Comparison of ENCODE assay signal across 8 cellular contexts in the genomic region with DNA sequence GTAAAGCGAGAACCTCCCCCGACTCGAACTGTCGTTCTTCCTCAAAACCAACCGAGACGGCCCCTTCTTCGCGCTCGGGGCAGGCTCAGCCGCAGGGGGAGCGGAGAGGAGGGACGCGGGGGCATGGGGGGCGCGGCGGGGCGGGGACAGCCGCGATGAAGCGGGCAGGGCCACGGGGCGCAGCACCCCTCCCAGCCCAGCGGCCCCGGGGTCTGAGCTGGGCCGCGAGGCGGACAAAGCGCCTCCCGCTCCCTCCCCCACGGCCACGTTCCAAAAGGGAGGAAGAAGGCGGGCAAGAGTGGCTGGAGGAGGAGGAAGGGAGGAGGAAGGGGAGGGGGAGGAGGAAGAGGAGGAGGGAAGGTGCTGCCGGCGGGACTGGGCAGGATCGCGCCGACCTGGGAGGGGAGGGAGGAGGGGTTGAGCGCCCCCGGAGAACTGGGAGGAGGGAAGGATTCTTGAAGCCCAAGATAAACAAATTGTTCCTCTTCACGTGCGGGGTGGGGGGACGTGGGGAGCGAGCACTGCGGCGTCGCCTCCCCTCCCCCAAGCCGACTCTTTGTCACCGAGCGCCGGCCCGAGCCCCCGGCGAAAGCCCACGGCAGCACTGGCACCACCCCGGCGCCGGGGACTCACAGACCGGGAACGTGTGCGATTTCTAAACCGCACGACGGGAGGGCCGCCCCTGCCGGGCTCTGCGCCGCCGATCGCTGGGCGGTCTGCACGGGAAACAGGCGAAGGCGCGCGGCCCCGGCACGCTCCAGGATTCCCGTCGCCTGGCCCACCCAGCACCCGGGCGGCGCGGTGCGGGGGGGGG. TPM values are rescaled to one million over a fixed set of nuclear protein-coding genes. Genes with fewer than 3 reads are reported as not detected.
DNase-seq lines count a peak whose midpoint lies in the region; ATAC-seq and TF ChIP-seq lines count a peak whose summit lies in the region.

No MANE protein-coding gene starts in this region.

- H3K4me3 ChIP-seq in mesodermal cell (ENCODE audit: extremely low read depth, insufficient read depth, low read length, poor library complexity, severe bottlenecking): peak overlapping the region; percentile 95

- ATAC-seq in GM18517 (IDR thresholded peaks at IDR 0.05; ENCODE audit: unreplicated experiment): no peak

- H3K9me3 ChIP-seq in mesodermal cell (ENCODE audit: control insufficient read depth, low read length): no peaks in the 10 kb centered on the region

- peaks cover 33% of the 10 kb centered on the region for H3K27me3 Mint-ChIP-seq in activated T-cell treated with anti-CD3 and anti-CD28 coated beads, Interleukin-2, amount 50 U/mL, for 24 hours

- DNase-seq in EH (ENCODE audit: low read depth) (peak; percentile 91), KG1 (lab: John Stamatoyannopoulos, UW) (peak; percentile 88), epithelial cell of prostate (ENCODE audit: low read depth, low spot score) (no peak)
- DNase-seq in activated T-cell treated with anti-CD3 and anti-CD28 coated beads, Interleukin-2, amount 50 U/mL, for 24 hours: peak; percentile 76
- DNase-seq in stimulated activated CD8-positive, alpha-beta memory T cell treated with anti-CD3 and anti-CD28 coated beads, Interleukin-4, amount 100 ng/mL, for 24 hours (ENCODE audit: low read depth): peak; percentile 52

- peaks cover 43% of the 10 kb centered on the region for H3K4me1 Mint-ChIP-seq in activated T-cell treated with anti-CD3 and anti-CD28 coated beads, Interleukin-2, amount 50 U/mL, for 24 hours (ENCODE audit: low read depth)

- peaks cover 17% of the 10 kb centered on the region for H3K4me1 ChIP-seq in mesodermal cell (ENCODE audit: control insufficient read depth, insufficient read depth, low read length, poor library complexity, severe bottlenecking)

- peaks cover 2% of the 10 kb centered on the region for H3K36me3 Mint-ChIP-seq in activated T-cell treated with anti-CD3 and anti-CD28 coated beads, Interleukin-2, amount 50 U/mL, for 24 hours (ENCODE audit: low read depth)

- peak overlapping the region; percentile 83 for H3K27ac Mint-ChIP-seq in activated T-cell treated with anti-CD3 and anti-CD28 coated beads, Interleukin-2, amount 50 U/mL, for 24 hours

- H3K36me3 ChIP-seq in mesodermal cell (ENCODE audit: control insufficient read depth, insufficient read depth, low read length): no peaks in the 10 kb centered on the region

- H3K9me3 Mint-ChIP-seq in activated T-cell treated with anti-CD3 and anti-CD28 coated beads, Interleukin-2, amount 50 U/mL, for 24 hours: no peaks in the 10 kb centered on the region

- H3K27ac ChIP-seq in epithelial cell of prostate (peak overlapping the region; percentile 97), mesodermal cell (ENCODE audit: low read depth, low read length, severe bottlenecking) (peak overlapping the region; percentile 96)

- 0 to 1% methylated on average over 22 to 44 of the region's 84 CpGs for WGBS in mesodermal cell (ENCODE audit: insufficient coverage in 2 of 2), 2 experiments

- H3K4me3 Mint-ChIP-seq in activated T-cell treated with anti-CD3 and anti-CD28 coated beads, Interleukin-2, amount 50 U/mL, for 24 hours: peak overlapping the region; percentile 86

TF ChIP-seq in PFSK-1, 5 proteins besides CTCF, POLR2A, EP300 and RAD21:
- TF ChIP-seq POLR2AphosphoS5 (IDR thresholded peaks at IDR 0.05; ENCODE audit: low read depth, low read length) (peak; percentile 68; the same call in 1 of the 2 replicates), TAF1 (IDR thresholded peaks at IDR 0.05; ENCODE audit: borderline replicate concordance, insufficient read depth, low read length) (no peak)

RNA-seq across cellular contexts. Expression of gene MAML3, which starts 2.9 kb away (rescaled TPM):
- 6.5 TPM for polyA plus RNA-seq in PFSK-1 (2012; ENCODE audit: insufficient read length, low read depth)
- 21.2 TPM for polyA plus RNA-seq in mesodermal cell (2013, experiment 1 of 2)
- 21.8 TPM for polyA plus RNA-seq in mesodermal cell (2013, experiment 2 of 2)
